Comparison of ENCODE assay signal across 14 cellular contexts in genomic region chr1:79633456-79633855, GRCh38.
DNase-seq lines count a peak whose midpoint lies in the region; ATAC-seq, FAIRE-seq and TF ChIP-seq lines count a peak whose summit lies in the region.
"Had no signal": no experiment of that assay in that cellular context is flagged by ENCODE, and none has a peak within 500 bp of the region (broad histone marks: within the 10 kb centered on the region; RNA-seq: fewer than 3 reads in every experiment).

No MANE protein-coding gene starts in this region.

- ATAC-seq in IMR-90 (ENCODE audit: low read depth) (peak; percentile 75; the same call in 1 of the 2 replicates), GM12878 (peak; percentile 40; the same call in 2 of the 3 replicates), HG02610 (IDR thresholded peaks at IDR 0.05; ENCODE audit: unreplicated experiment) (no peak), natural killer cell (no peak)
- ATAC-seq in stimulated activated naive CD8-positive, alpha-beta T cell treated with anti-CD3 and anti-CD28 coated beads, Interleukin-15, amount 100 ng/mL, for 72 hours, result no peak
- ATAC-seq: activated CD4-positive, CD25-positive, alpha-beta regulatory T cell treated with anti-CD3 and anti-CD28 coated beads, Interleukin-2, amount 50 U/mL, for 24 hours; activated T-cell treated with anti-CD3 and anti-CD28 coated beads, Interleukin-2, amount 50 U/mL, for 72 hours had no signal

- H3K9me3 ChIP-seq in IMR-90 (ENCODE audit: control insufficient read depth, insufficient read depth, low read length), result no peaks in the 10 kb centered on the region
- H3K9me3 ChIP-seq in GM12878 (replicated peaks; ENCODE audit: control insufficient read depth, insufficient read depth, low read length), result no peaks in the 10 kb centered on the region
- H3K9me3 ChIP-seq: neutrophil had no signal

- dilution Hi-C loops in IMR-90 (cut with HindIII; ENCODE audit: low sequenced_read_pairs, unreplicated experiment), result no loop called here

- no peak for TF ChIP-seq EP300 in GM12878 (IDR thresholded peaks at IDR 0.05; ENCODE audit: borderline replicate concordance in 1 of 2, control insufficient read depth in 1 of 2, low read depth in 2 of 2, low read length in 2 of 2)

- in situ Hi-C loops in IMR-90 (cut with MboI; ENCODE audit: low sequenced_read_pairs) (no loop called here), GM12878 (cut with MboI) (no loop called here)

- H3K79me2 ChIP-seq in GM12878 (ENCODE audit: control insufficient read depth, insufficient read depth, low read length), result no peaks in the 10 kb centered on the region

- CTCF ChIA-PET in IMR-90 (lab: Yijun Ruan, JAX) (no interaction called here), GM12878 (lab: Yijun Ruan, JAX) (no interaction called here)

- peak; percentile 37 for DNase-seq in GM04503 (ENCODE audit: low read depth)
- peak; percentile 83 for DNase-seq in IMR-90
- DNase-seq in GM12878 (ENCODE audit: low read depth, low spot score), result no peak
- peak; percentile 5 for DNase-seq in myocyte (ENCODE audit: low read depth)
- no peak for DNase-seq in natural killer cell
- DNase-seq in NCI-H2227 (lab: John Stamatoyannopoulos, UW; ENCODE audit: unreplicated experiment), result no peak
- no peak for DNase-seq in stimulated activated naive CD8-positive, alpha-beta T cell treated with anti-CD3 and anti-CD28 coated beads, Interleukin-15, amount 100 ng/mL, for 72 hours
- DNase-seq: activated T-cell treated with anti-CD3 and anti-CD28 coated beads, Interleukin-2, amount 50 U/mL, for 72 hours; H9; NCI-H526 had no signal

- H4K20me1 ChIP-seq in IMR-90 (ENCODE audit: insufficient read depth, low read length) (no peaks in the 10 kb centered on the region), GM12878 (ENCODE audit: control insufficient read depth, insufficient read depth) (no peaks in the 10 kb centered on the region)

- TF ChIP-seq RAD21 in IMR-90 (IDR thresholded peaks at IDR 0.05; ENCODE audit: low read length), result no peak
- no peak for TF ChIP-seq RAD21 in GM12878 (IDR thresholded peaks at IDR 0.05; ENCODE audit: insufficient read depth, low read depth, low read length)

- no peaks in the 10 kb centered on the region for H3K4me1 Mint-ChIP-seq in natural killer cell
- no peaks in the 10 kb centered on the region for H3K4me1 Mint-ChIP-seq in stimulated activated naive CD8-positive, alpha-beta T cell treated with anti-CD3 and anti-CD28 coated beads, Interleukin-15, amount 100 ng/mL, for 72 hours
- H3K4me1 Mint-ChIP-seq: H9 had no signal

- H2BK5ac ChIP-seq in IMR-90 (ENCODE audit: low read depth, low read length, poor library complexity, severe bottlenecking), result no peak overlapping the region

- H4K8ac ChIP-seq in IMR-90 (ENCODE audit: low read depth in 2 of 2, low read length in 2 of 2), result no peak overlapping the region

- H2BK20ac ChIP-seq in IMR-90 (ENCODE audit: low read depth, low read length), result no peak overlapping the region

- H4K91ac ChIP-seq in IMR-90 (ENCODE audit: insufficient read depth, low read depth, low read length), result no peak overlapping the region

- no peak overlapping the region for H2AK5ac ChIP-seq in IMR-90 (ENCODE audit: low read depth, low read length)

- TF ChIP-seq POLR2A in IMR-90 (IDR thresholded peaks at IDR 0.05; ENCODE audit: low read depth, low read length) (no peak), GM12878 (IDR thresholded peaks at IDR 0.05; ENCODE audit: low read depth, low read length) (no peak)

- intact Hi-C loops in IMR-90 (cut with micrococcal nuclease) (no loop called here), GM12878 (cut with micrococcal nuclease; ENCODE audit: unreplicated experiment) (no loop called here), natural killer cell (cut with micrococcal nuclease) (no loop called here)

- H3K4ac ChIP-seq in IMR-90 (ENCODE audit: low read depth, low read length), result no peak overlapping the region

- H2BK120ac ChIP-seq in IMR-90 (ENCODE audit: low read depth, low read length), result no peak overlapping the region

- no peak overlapping the region for H3K4me3 Mint-ChIP-seq in natural killer cell
- no peak overlapping the region for H3K4me3 Mint-ChIP-seq in stimulated activated naive CD8-positive, alpha-beta T cell treated with anti-CD3 and anti-CD28 coated beads, Interleukin-15, amount 100 ng/mL, for 72 hours
- H3K4me3 Mint-ChIP-seq: activated T-cell treated with anti-CD3 and anti-CD28 coated beads, Interleukin-2, amount 50 U/mL, for 72 hours; H9 had no signal

- TF ChIP-seq CTCF in IMR-90 (conservative IDR thresholded peaks at IDR 0.05; ENCODE audit: low read depth, low read length), result no peak
- no peak for TF ChIP-seq CTCF in GM12878 (IDR thresholded peaks at IDR 0.05 in 2 of 3, conservative IDR thresholded peaks at IDR 0.05 in 1 of 3; ENCODE audit: control insufficient read depth in 2 of 3, extremely low read depth in 1 of 3, insufficient read depth in 1 of 3, low read depth in 3 of 3, low read length in 3 of 3)
- TF ChIP-seq CTCF in natural killer cell (IDR thresholded peaks at IDR 0.05), result no peak

- RAD21 ChIA-PET in GM12878 (lab: Charles Lee; ENCODE audit: unreplicated experiment), result no interaction called here

- H3K4me3 ChIP-seq in IMR-90 (ENCODE audit: insufficient read depth, low read depth, low read length), result no peak overlapping the region
- H3K4me3 ChIP-seq in GM12878, result no peak overlapping the region
- H3K4me3 ChIP-seq: cardiac muscle cell had no signal

- no peak overlapping the region for H2AK9ac ChIP-seq in IMR-90 (replicated peaks; ENCODE audit: low read depth, low read length, poor library complexity)

- no peak overlapping the region for H3K4me2 ChIP-seq in IMR-90 (ENCODE audit: low read depth, low read length)
- H3K4me2 ChIP-seq in GM12878 (ENCODE audit: control insufficient read depth, insufficient read depth), result no peak overlapping the region

- no peak overlapping the region for H4K5ac ChIP-seq in IMR-90 (ENCODE audit: low read depth, low read length)

- no peaks in the 10 kb centered on the region for H3K27me3 Mint-ChIP-seq in natural killer cell (ENCODE audit: low read depth in 2 of 2)
- no peaks in the 10 kb centered on the region for H3K27me3 Mint-ChIP-seq in stimulated activated naive CD8-positive, alpha-beta T cell treated with anti-CD3 and anti-CD28 coated beads, Interleukin-15, amount 100 ng/mL, for 72 hours

- H2AFZ ChIP-seq in IMR-90 (replicated peaks; ENCODE audit: low read length, poor library complexity), result no peak overlapping the region
- no peak overlapping the region for H2AFZ ChIP-seq in GM12878 (ENCODE audit: control insufficient read depth, low read depth, low read length)

- no peaks in the 10 kb centered on the region for H3K79me1 ChIP-seq in IMR-90 (ENCODE audit: low read depth in 1 of 2, low read length in 2 of 2)

- H3K23ac ChIP-seq in IMR-90 (ENCODE audit: low read depth, low read length), result no peak overlapping the region

- BruUV-seq in IMR-90 (replicated peaks; lab: Mats Ljungman, UMichigan) (no TSS peak), GM12878 (replicated peaks; lab: Mats Ljungman, UMichigan) (no TSS peak)

- H3K36me3 ChIP-seq in IMR-90 (ENCODE audit: control insufficient read depth, insufficient read depth, low read length) (no peaks in the 10 kb centered on the region), GM12878 (ENCODE audit: control insufficient read depth in 2 of 2, insufficient read depth in 2 of 2, low read length in 1 of 2) (no peaks in the 10 kb centered on the region)
- H3K36me3 ChIP-seq: cardiac muscle cell, neutrophil had no signal

- no peaks in the 10 kb centered on the region for H3K9me1 ChIP-seq in IMR-90 (ENCODE audit: insufficient read depth, low read length)

- H3K9ac ChIP-seq in IMR-90 (ENCODE audit: low read depth, low read length), result no peak overlapping the region
- no peak overlapping the region for H3K9ac ChIP-seq in GM12878 (ENCODE audit: control insufficient read depth, insufficient read depth, low read length)

- no peaks in the 10 kb centered on the region for H3K36me3 Mint-ChIP-seq in natural killer cell

- H3K4me1 ChIP-seq in IMR-90 (ENCODE audit: control insufficient read depth, insufficient read depth, low read length) (no peaks in the 10 kb centered on the region), GM12878 (ENCODE audit: control insufficient read depth, insufficient read depth, low read length) (no peaks in the 10 kb centered on the region)

- SMC1A ChIA-PET in GM12878 (lab: Charles Lee; ENCODE audit: uncharacterized antibody, unreplicated experiment), result no interaction called here

- H3K27me3 ChIP-seq in IMR-90 (ENCODE audit: control insufficient read depth, insufficient read depth, low read length), result no peaks in the 10 kb centered on the region
- no peaks in the 10 kb centered on the region for H3K27me3 ChIP-seq in GM12878 (replicated peaks in 1 of 2; ENCODE audit: control insufficient read depth in 2 of 2, insufficient read depth in 2 of 2, low read length in 1 of 2)
- H3K27me3 ChIP-seq: cardiac muscle cell, neutrophil had no signal

- H3K56ac ChIP-seq in IMR-90 (ENCODE audit: extremely low read depth, insufficient read depth, low read length), result no peak overlapping the region

- H3K14ac ChIP-seq in IMR-90 (replicated peaks; ENCODE audit: low read depth, low read length), result no peak overlapping the region

- H3K27ac ChIP-seq in IMR-90 (ENCODE audit: insufficient read depth, low read length) (no peak overlapping the region), GM12878 (ENCODE audit: control insufficient read depth, insufficient read depth) (no peak overlapping the region)
- H3K27ac ChIP-seq: cardiac muscle cell, neutrophil had no signal

- FAIRE-seq in GM12878 (lab: Jason Lieb, UNC), result no peak

- H3K27ac Mint-ChIP-seq in natural killer cell, result no peak overlapping the region
- H3K27ac Mint-ChIP-seq in stimulated activated naive CD8-positive, alpha-beta T cell treated with anti-CD3 and anti-CD28 coated beads, Interleukin-15, amount 100 ng/mL, for 72 hours, result no peak overlapping the region
- H3K27ac Mint-ChIP-seq: activated T-cell treated with anti-CD3 and anti-CD28 coated beads, Interleukin-2, amount 50 U/mL, for 72 hours; H9 had no signal

- POLR2A ChIA-PET in IMR-90 (lab: Charles Lee; ENCODE audit: unreplicated experiment), result no interaction called here
- POLR2A ChIA-PET in GM12878 (lab: Charles Lee), result no interaction called here

- H3K9me3 Mint-ChIP-seq in natural killer cell, result peaks cover 5 to 9% of the 10 kb centered on the region in 2 donors
- H3K9me3 Mint-ChIP-seq in stimulated activated naive CD8-positive, alpha-beta T cell treated with anti-CD3 and anti-CD28 coated beads, Interleukin-15, amount 100 ng/mL, for 72 hours, result no peaks in the 10 kb centered on the region
- H3K9me3 Mint-ChIP-seq: H9 had no signal

- H2BK15ac ChIP-seq in IMR-90 (ENCODE audit: low read depth, low read length), result no peak overlapping the region

- WGBS in IMR-90 (ENCODE audit: extremely low coverage in 2 of 2, insufficient read length in 1 of 2), 2 experiments, result no CpG with 5 or more reads among the region's 1 CpG
- 0% methylated on average over 1 of the region's 1 CpG for WGBS in GM12878 (ENCODE audit: insufficient coverage, insufficient replicate concordance, low lambda C conversion rate, missing lambda C conversion rate)

- H3K18ac ChIP-seq in IMR-90 (ENCODE audit: low read depth, low read length), result no peak overlapping the region

TF ChIP-seq in IMR-90, 13 proteins besides CTCF, POLR2A, EP300 and RAD21 (continues in another document):
- TF ChIP-seq RFX5 (IDR thresholded peaks at IDR 0.05; ENCODE audit: low read depth, low read length) (no peak), BHLHE40 (IDR thresholded peaks at IDR 0.05; ENCODE audit: low read depth, low read length) (no peak)

TF ChIP-seq in GM12878, 131 proteins besides CTCF, POLR2A, EP300 and RAD21 (continues in another document):
- TF ChIP-seq ZNF384 (IDR thresholded peaks at IDR 0.05; ENCODE audit: borderline replicate concordance, low read depth, low read length), result no peak

Comparison
In these comparisons a context has a peak if more than half of its experiments do, and no peak if none do; other contexts are left out.
1. DNase-seq: peak in GM04503 (single experiment), IMR-90 (single experiment) and myocyte (single experiment); none in GM12878 (single experiment), natural killer cell (single experiment), NCI-H2227 (single experiment) and stimulated activated naive CD8-positive, alpha-beta T cell treated with anti-CD3 and anti-CD28 coated beads, Interleukin-15, amount 100 ng/mL, for 72 hours (0 of 2).
2. ATAC-seq: peak in IMR-90 (single experiment) and GM12878 (single experiment); none in HG02610 (single experiment), natural killer cell (0 of 3) and stimulated activated naive CD8-positive, alpha-beta T cell treated with anti-CD3 and anti-CD28 coated beads, Interleukin-15, amount 100 ng/mL, for 72 hours (single experiment).